ENCODE assay signal across 8 cellular contexts in the genomic region with DNA sequence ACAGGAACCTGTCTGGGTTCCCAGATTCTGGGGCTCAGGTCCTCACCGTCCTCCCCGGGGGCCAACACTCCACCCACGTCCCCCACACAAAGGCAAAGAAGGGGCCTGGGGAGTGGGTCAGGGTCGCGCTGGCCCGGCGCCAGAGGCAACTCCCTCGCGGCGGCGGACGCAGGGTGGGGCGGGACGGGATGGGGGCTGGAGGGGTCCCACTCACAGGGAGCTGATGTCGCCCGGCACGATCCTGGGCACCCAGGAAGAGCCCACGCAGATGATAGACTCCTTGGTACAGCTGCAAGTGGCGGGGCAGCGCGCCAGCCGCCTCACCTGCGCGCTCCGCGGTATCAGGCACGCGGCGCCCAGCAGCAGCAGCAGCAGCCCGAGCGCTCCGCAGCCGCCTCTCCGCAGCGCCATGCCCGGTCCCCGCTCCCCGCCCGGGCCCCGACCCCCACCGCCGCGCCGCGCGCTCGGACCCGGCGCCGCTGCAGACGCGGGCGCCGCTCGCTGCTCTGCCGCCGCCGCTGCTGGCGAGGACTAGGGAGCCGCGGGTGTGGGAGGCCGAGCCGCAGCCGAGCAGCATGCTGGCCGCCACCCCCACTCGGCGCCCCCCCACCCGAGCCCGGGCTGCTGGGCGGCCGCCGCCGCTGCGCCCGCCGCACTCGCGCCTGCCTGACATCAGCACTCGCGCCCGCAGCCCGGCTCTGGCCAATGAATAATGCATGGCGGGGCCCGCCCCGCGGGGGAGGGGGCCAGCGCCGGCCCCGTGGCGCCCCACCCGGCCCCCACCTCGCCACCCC. TPM values are rescaled to one million over a fixed set of nuclear protein-coding genes. Genes with fewer than 3 reads are reported as not detected.
A peak's percentile ranks its signal among the peaks of the same experiment; 100 is the strongest.
DNase-seq lines count a peak whose midpoint lies in the region; ATAC-seq and TF ChIP-seq lines count a peak whose summit lies in the region.

A gene with protein sequence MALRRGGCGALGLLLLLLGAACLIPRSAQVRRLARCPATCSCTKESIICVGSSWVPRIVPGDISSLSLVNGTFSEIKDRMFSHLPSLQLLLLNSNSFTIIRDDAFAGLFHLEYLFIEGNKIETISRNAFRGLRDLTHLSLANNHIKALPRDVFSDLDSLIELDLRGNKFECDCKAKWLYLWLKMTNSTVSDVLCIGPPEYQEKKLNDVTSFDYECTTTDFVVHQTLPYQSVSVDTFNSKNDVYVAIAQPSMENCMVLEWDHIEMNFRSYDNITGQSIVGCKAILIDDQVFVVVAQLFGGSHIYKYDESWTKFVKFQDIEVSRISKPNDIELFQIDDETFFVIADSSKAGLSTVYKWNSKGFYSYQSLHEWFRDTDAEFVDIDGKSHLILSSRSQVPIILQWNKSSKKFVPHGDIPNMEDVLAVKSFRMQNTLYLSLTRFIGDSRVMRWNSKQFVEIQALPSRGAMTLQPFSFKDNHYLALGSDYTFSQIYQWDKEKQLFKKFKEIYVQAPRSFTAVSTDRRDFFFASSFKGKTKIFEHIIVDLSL (minus strand): TSS at position 664 of the 794 bp plus-strand sequence. CDS start 253 bp downstream, at position 411.

- 1 to 2% methylated on average over 73 to 92 of the region's 92 CpGs for WGBS in lung, 2 donors
- 0% methylated on average over 3 of the region's 92 CpGs; no CpG with 5 or more reads in 1 of the 2 donors for WGBS in thyroid gland, 2 donors

- H3K36me3 ChIP-seq in lung (ENCODE audit: control insufficient read depth in 2 of 2, insufficient read depth in 2 of 2, low read length in 2 of 2) (no peaks in the 10 kb centered on the region), thyroid gland (no peaks in the 10 kb centered on the region)

- peaks cover 0 to 8% of the 10 kb centered on the region in 2 donors for H3K9me3 ChIP-seq in lung (ENCODE audit: control insufficient read depth in 2 of 2, insufficient read depth in 1 of 2, low read length in 1 of 2)
- H3K9me3 ChIP-seq in thyroid gland, result no peaks in the 10 kb centered on the region

- ATAC-seq in lung (ENCODE audit: insufficient read depth, low FRiP score) (peak; percentile 44), HG02642 (IDR thresholded peaks at IDR 0.05; ENCODE audit: poor library complexity, unreplicated experiment) (no peak), HG03095 (IDR thresholded peaks at IDR 0.05; ENCODE audit: unreplicated experiment) (no peak)

- TF ChIP-seq CTCF in C4-2B (conservative IDR thresholded peaks at IDR 0.05), result no peak
- no peak for TF ChIP-seq CTCF in coronary artery (IDR thresholded peaks at IDR 0.05)
- TF ChIP-seq CTCF in lung (IDR thresholded peaks at IDR 0.05; ENCODE audit: control extremely low read depth, extremely low read depth), result no peak
- TF ChIP-seq CTCF in thyroid gland (IDR thresholded peaks at IDR 0.05), result no peak

- TF ChIP-seq RAD21 in Ishikawa (IDR thresholded peaks at IDR 0.05; ENCODE audit: low read depth), result no peak

- H3K4me3 ChIP-seq in coronary artery, result peak within 1 kb of the TSS; percentile 79
- H3K4me3 ChIP-seq in lung, result peak within 1 kb of the TSS; percentile 31
- peak within 1 kb of the TSS; percentile 14 to 41 (median 30) for H3K4me3 ChIP-seq in thyroid gland (replicated peaks in 1 of 3)

- TF ChIP-seq EP300 in Ishikawa (IDR thresholded peaks at IDR 0.05; ENCODE audit: borderline replicate concordance), result no peak

- H3K4me1 ChIP-seq in lung (ENCODE audit: control insufficient read depth in 2 of 2, insufficient read depth in 2 of 2, low read length in 2 of 2) (peaks cover 0 to 10% of the 10 kb centered on the region in 2 donors), thyroid gland (peaks cover 10 to 11% of the 10 kb centered on the region in 2 donors)

- H3K27me3 ChIP-seq in lung (ENCODE audit: control insufficient read depth, insufficient read depth) (no peaks in the 10 kb centered on the region), thyroid gland (no peaks in the 10 kb centered on the region)

- TF ChIP-seq POLR2A in thyroid gland (IDR thresholded peaks at IDR 0.05), result no peak

- intact Hi-C loops in thyroid gland (cut with DNase I), result no loop called here

- DNase-seq in coronary artery (ENCODE audit: low spot score) (no peak), lung (ENCODE audit: low spot score) (no peak), thyroid gland (peak; percentile 58 to 60), NCI-H1048 (lab: John Stamatoyannopoulos, UW) (no peak)

- peak within 1 kb of the TSS; percentile 10 for H3K27ac ChIP-seq in C4-2B
- peak within 1 kb of the TSS; percentile 84 to 88 for H3K27ac ChIP-seq in coronary artery
- no peak within 1 kb of the TSS for H3K27ac ChIP-seq in lung (ENCODE audit: low read depth in 1 of 2, low read length in 1 of 2)
- no peak within 1 kb of the TSS for H3K27ac ChIP-seq in thyroid gland

TF ChIP-seq in Ishikawa, 13 proteins besides CTCF, POLR2A, EP300 and RAD21:
- TF ChIP-seq ZBTB7A (IDR thresholded peaks at IDR 0.05; ENCODE audit: low read depth) (0 out of 2 replicates have a peak, but pooled peaks have one; percentile 48), NFIC (IDR thresholded peaks at IDR 0.05) (peak; percentile 53), TEAD4 (IDR thresholded peaks at IDR 0.05) (no peak), TAF1 (IDR thresholded peaks at IDR 0.05; ENCODE audit: low read depth) (no peak)
- TF ChIP-seq, protein P1, sequence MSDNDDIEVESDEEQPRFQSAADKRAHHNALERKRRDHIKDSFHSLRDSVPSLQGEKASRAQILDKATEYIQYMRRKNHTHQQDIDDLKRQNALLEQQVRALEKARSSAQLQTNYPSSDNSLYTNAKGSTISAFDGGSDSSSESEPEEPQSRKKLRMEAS (IDR thresholded peaks at IDR 0.05), result peak; percentile 36; the same call in 1 of the 2 replicates

RNA-seq across cellular contexts. Expression of the gene that starts here (rescaled TPM):
- total RNA-seq in lung, result 1 to 10 TPM; 1.1 to 1.8 TPM
- polyA plus RNA-seq in lung, result under 1 TPM; 0.18 to 0.64 TPM
- total RNA-seq in thyroid gland, result 1 to 10 TPM in 3 of 4 donors, under 1 TPM in 1; 0.45 to 3.7 (median 2.2) TPM

Comparison
In these comparisons a context has a peak if more than half of its experiments do, and no peak if none do; other contexts are left out.
1. H3K27ac ChIP-seq: peak in C4-2B (single experiment) and coronary artery (2 of 2); none in lung (0 of 2) and thyroid gland (0 of 3).
2. DNase-seq: peak in thyroid gland (2 of 2); none in coronary artery (single experiment), lung (single experiment) and NCI-H1048 (single experiment).
3. Peak in every context shown above with its lines, with median percentiles within 50 percentile points of each other: H3K4me3 ChIP-seq.